16 cellular contexts compared by ENCODE assay signal in the genomic region with DNA sequence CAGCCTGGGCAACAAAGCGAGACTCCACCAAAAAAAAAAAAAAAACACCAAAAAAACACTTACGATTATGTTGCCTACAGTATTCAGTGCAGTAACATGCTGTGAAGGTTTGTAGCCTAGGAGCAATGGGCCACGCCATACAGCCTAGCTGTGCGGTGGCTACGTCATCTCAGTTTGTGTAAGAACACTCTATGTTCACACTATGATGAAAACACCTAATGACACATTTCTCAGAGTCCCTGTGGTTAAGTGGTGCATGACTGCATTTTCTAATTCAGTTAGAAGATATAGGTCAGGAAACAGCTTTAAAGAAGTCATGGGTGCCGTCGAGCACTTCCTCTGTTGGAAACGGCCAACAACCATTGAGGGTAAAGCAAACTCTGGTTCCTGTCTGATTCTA.
DNase-seq lines count a peak whose midpoint lies in the region; ATAC-seq, FAIRE-seq and TF ChIP-seq lines count a peak whose summit lies in the region.
"Had no signal": no experiment of that assay in that cellular context is flagged by ENCODE, and none has a peak within 500 bp of the region (broad histone marks: within the 10 kb centered on the region; RNA-seq: fewer than 3 reads in every experiment).

No MANE protein-coding gene starts in this region.

- no peaks in the 10 kb centered on the region for H3K9me3 Mint-ChIP-seq in CD4-positive, alpha-beta T cell
- H3K9me3 Mint-ChIP-seq in T-helper 2 cell treated with Interferon-gamma antibody and Interleukin-4, amounts not matched to agents 5 μg/mL and 100 μg/mL, for 36 hours: no peaks in the 10 kb centered on the region
- H3K9me3 Mint-ChIP-seq: stimulated activated naive CD8-positive, alpha-beta T cell treated with anti-CD3 and anti-CD28 coated beads, Interleukin-15, Interleukin-2, amounts not matched to agents 100 ng/mL and 50 ng/mL, for 24 hours had no signal

- no peak for TF ChIP-seq CTCF in CD4-positive, alpha-beta T cell (IDR thresholded peaks at IDR 0.05)

- intact Hi-C loops in CD4-positive, alpha-beta T cell (cut with DNase I, micrococcal nuclease): no loop called here

- POLR2A ChIA-PET in CD4-positive, alpha-beta T cell (lab: Charles Lee): no interaction called here

- FAIRE-seq in GM12891 (lab: Jason Lieb, UNC): no peak
- FAIRE-seq: RCC 7860 had no signal

- peaks cover 30% of the 10 kb centered on the region for H3K27me3 Mint-ChIP-seq in CD4-positive, alpha-beta T cell
- H3K27me3 Mint-ChIP-seq in T-helper 2 cell treated with Interferon-gamma antibody and Interleukin-4, amounts not matched to agents 5 μg/mL and 100 μg/mL, for 36 hours (ENCODE audit: low read depth): peaks cover 12% of the 10 kb centered on the region

- H3K36me3 Mint-ChIP-seq in CD4-positive, alpha-beta T cell (ENCODE audit: low read depth): no peaks in the 10 kb centered on the region
- H3K36me3 Mint-ChIP-seq in T-helper 2 cell treated with Interferon-gamma antibody and Interleukin-4, amounts not matched to agents 5 μg/mL and 100 μg/mL, for 36 hours (ENCODE audit: low read depth): no peaks in the 10 kb centered on the region
- H3K36me3 Mint-ChIP-seq: CD4-positive, alpha-beta memory T cell had no signal

- peak; percentile 41 for ATAC-seq in CD4-positive, alpha-beta T cell (ENCODE audit: poor library complexity)
- ATAC-seq in GM18858 (IDR thresholded peaks at IDR 0.05; ENCODE audit: unreplicated experiment) (no peak), HG03097 (IDR thresholded peaks at IDR 0.05; ENCODE audit: low FRiP score, unreplicated experiment) (no peak)
- ATAC-seq: left cardiac atrium had no signal

- H3K27ac Mint-ChIP-seq in CD4-positive, alpha-beta T cell: no peak overlapping the region
- peak overlapping the region; percentile 71 for H3K27ac Mint-ChIP-seq in T-helper 2 cell treated with Interferon-gamma antibody and Interleukin-4, amounts not matched to agents 5 μg/mL and 100 μg/mL, for 36 hours
- H3K27ac Mint-ChIP-seq: stimulated activated naive CD8-positive, alpha-beta T cell treated with anti-CD3 and anti-CD28 coated beads, Interleukin-15, Interleukin-2, amounts not matched to agents 100 ng/mL and 50 ng/mL, for 24 hours had no signal

- no peak for TF ChIP-seq POLR2A in GM12891 (IDR thresholded peaks at IDR 0.05; ENCODE audit: low read depth, low read length)

- H3K27me3 ChIP-seq in CD4-positive, alpha-beta T cell (ENCODE audit: control insufficient read depth, insufficient read depth, low read length): no peaks in the 10 kb centered on the region
- H3K27me3 ChIP-seq: vagina had no signal

- no peak overlapping the region for H3K27ac ChIP-seq in CD4-positive, alpha-beta T cell (ENCODE audit: low read depth, low read length)
- H3K27ac ChIP-seq: vagina had no signal

- H3K9me3 ChIP-seq in CD4-positive, alpha-beta T cell (ENCODE audit: control insufficient read depth, low read length): no peaks in the 10 kb centered on the region
- H3K9me3 ChIP-seq: vagina had no signal

- H3K4me1 Mint-ChIP-seq in CD4-positive, alpha-beta T cell (ENCODE audit: low read depth): no peaks in the 10 kb centered on the region
- H3K4me1 Mint-ChIP-seq in T-helper 2 cell treated with Interferon-gamma antibody and Interleukin-4, amounts not matched to agents 5 μg/mL and 100 μg/mL, for 36 hours (ENCODE audit: low read depth): peaks cover 17% of the 10 kb centered on the region
- H3K4me1 Mint-ChIP-seq: CD4-positive, alpha-beta memory T cell had no signal

- CTCF ChIA-PET in CD4-positive, alpha-beta T cell (lab: Charles Lee): no interaction called here

- H3K4me3 Mint-ChIP-seq in CD4-positive, alpha-beta T cell: no peak overlapping the region
- H3K4me3 Mint-ChIP-seq in T-helper 2 cell treated with Interferon-gamma antibody and Interleukin-4, amounts not matched to agents 5 μg/mL and 100 μg/mL, for 36 hours: no peak overlapping the region
- H3K4me3 Mint-ChIP-seq: CD4-positive, alpha-beta memory T cell; stimulated activated naive CD8-positive, alpha-beta T cell treated with anti-CD3 and anti-CD28 coated beads, Interleukin-15, Interleukin-2, amounts not matched to agents 100 ng/mL and 50 ng/mL, for 24 hours had no signal

- DNase-seq in CD4-positive, alpha-beta T cell: no peak
- no peak for DNase-seq in GM12891 (ENCODE audit: insufficient read length, low spot score)
- peak; percentile 77 for DNase-seq in T-helper 2 cell treated with Interferon-gamma antibody and Interleukin-4, amounts not matched to agents 5 μg/mL and 100 μg/mL, for 36 hours (ENCODE audit: low spot score)
- peak; percentile 18 to 21 for DNase-seq in lung microvascular endothelial cell (ENCODE audit: low read depth in 2 of 2)
- no peak for DNase-seq in cortex of kidney (lab: John Stamatoyannopoulos, UW)
- DNase-seq: CD4-positive, alpha-beta memory T cell; dermis blood vessel endothelial cell; EL; hippocampal formation; left cardiac atrium; NCI-H510A had no signal

TF ChIP-seq in GM12891, 5 proteins besides CTCF, POLR2A, EP300 and RAD21:
- TF ChIP-seq POLR2AphosphoS5 (IDR thresholded peaks at IDR 0.05; ENCODE audit: low read depth, low read length) (no peak), SPI1 (IDR thresholded peaks at IDR 0.05; ENCODE audit: low read depth, low read length) (peak; percentile 43)

Comparison
In these comparisons a context has a peak if more than half of its experiments do, and no peak if none do; other contexts are left out.
1. DNase-seq: peak in T-helper 2 cell treated with Interferon-gamma antibody and Interleukin-4, amounts not matched to agents 5 μg/mL and 100 μg/mL, for 36 hours (single experiment) and lung microvascular endothelial cell (2 of 2); none in CD4-positive, alpha-beta T cell (0 of 10), GM12891 (single experiment) and cortex of kidney (single experiment).